1 cellular context compared by ENCODE assay signal in genomic region chr7:4774804-4775280, GRCh38.
TF ChIP-seq lines count a peak whose summit lies in the region.

No MANE protein-coding gene starts in this region.

TF ChIP-seq in IMR-90, 13 proteins besides CTCF, POLR2A, EP300 and RAD21:
- TF ChIP-seq USF2 (IDR thresholded peaks at IDR 0.05; ENCODE audit: low read depth, low read length) (no peak), ELK1 (IDR thresholded peaks at IDR 0.05; ENCODE audit: borderline replicate concordance, low read depth, low read length) (no peak), RFX5 (IDR thresholded peaks at IDR 0.05; ENCODE audit: low read depth, low read length) (no peak), NFE2L2 (IDR thresholded peaks at IDR 0.05; ENCODE audit: low read depth, low read length) (no peak)
